In the genomic region with DNA sequence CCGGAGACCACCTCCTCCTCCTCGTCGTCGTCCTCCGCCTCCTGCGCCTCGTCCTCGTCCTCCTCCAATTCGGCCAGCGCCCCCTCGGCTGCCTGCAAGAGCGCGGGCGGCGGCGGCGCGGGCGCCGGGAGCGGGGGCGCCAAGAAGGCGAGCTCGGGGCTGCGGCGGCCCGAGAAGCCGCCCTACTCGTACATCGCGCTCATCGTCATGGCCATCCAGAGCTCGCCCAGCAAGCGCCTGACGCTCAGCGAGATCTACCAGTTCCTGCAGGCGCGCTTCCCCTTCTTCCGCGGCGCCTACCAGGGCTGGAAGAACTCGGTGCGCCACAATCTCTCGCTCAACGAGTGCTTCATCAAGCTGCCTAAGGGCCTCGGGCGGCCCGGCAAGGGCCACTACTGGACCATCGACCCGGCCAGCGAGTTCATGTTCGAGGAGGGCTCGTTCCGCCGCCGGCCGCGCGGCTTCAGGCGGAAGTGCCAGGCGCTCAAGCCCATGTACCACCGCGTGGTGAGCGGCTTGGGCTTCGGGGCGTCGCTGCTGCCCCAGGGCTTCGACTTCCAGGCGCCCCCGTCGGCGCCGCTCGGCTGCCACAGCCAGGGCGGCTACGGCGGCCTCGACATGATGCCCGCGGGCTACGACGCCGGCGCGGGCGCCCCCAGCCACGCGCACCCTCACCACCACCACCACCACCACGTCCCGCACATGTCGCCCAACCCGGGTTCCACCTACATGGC, we compare ENCODE assay signal across 8 cellular contexts. TPM values are rescaled to one million over a fixed set of nuclear protein-coding genes. Genes with fewer than 3 reads are reported as not detected.
DNase-seq lines count a peak whose midpoint lies in the region; ATAC-seq and TF ChIP-seq lines count a peak whose summit lies in the region.

No MANE protein-coding gene starts in this region.

- no peaks in the 10 kb centered on the region for H3K9me3 ChIP-seq in T-helper 17 cell (ENCODE audit: control insufficient read depth, low read length, poor library complexity, severe bottlenecking)
- no peaks in the 10 kb centered on the region for H3K9me3 ChIP-seq in parathyroid adenoma (ENCODE audit: control insufficient read depth, low read length)

- H3K27ac ChIP-seq in parathyroid adenoma: no peak overlapping the region

- peaks cover 15% of the 10 kb centered on the region for H3K36me3 Mint-ChIP-seq in T-helper 17 cell (ENCODE audit: low read depth)

- H3K4me1 ChIP-seq in parathyroid adenoma: no peaks in the 10 kb centered on the region

- H3K4me3 Mint-ChIP-seq in T-helper 17 cell: peak overlapping the region; percentile 88

- H3K79me2 ChIP-seq in parathyroid adenoma: no peaks in the 10 kb centered on the region

- H3K36me3 ChIP-seq in parathyroid adenoma (ENCODE audit: control insufficient read depth, insufficient read depth, low read length): no peaks in the 10 kb centered on the region

- H3K9ac ChIP-seq in parathyroid adenoma: no peak overlapping the region

- peaks cover 17% of the 10 kb centered on the region for H3K27me3 ChIP-seq in parathyroid adenoma (ENCODE audit: control insufficient read depth, insufficient read depth, low read length)

- DNase-seq in HCEC 1CT: peak; percentile 44
- DNase-seq in T-helper 17 cell: no peak
- peak; percentile 61 for DNase-seq in fibroblast of mammary gland (ENCODE audit: low read depth)
- no peak for DNase-seq in HuH-7.5 (ENCODE audit: low spot score)
- no peak for DNase-seq in stimulated activated CD4-positive, alpha-beta T cell treated with anti-CD3 and anti-CD28 coated beads, Interleukin-4, amount 100 ng/mL, for 4 hours
- no peak for DNase-seq in Ammon's horn (ENCODE audit: low spot score)

- H2AFZ ChIP-seq in parathyroid adenoma: peak overlapping the region; percentile 56

- H3K4me2 ChIP-seq in parathyroid adenoma (ENCODE audit: low read length): peak overlapping the region; percentile 53

- H3K27ac Mint-ChIP-seq in T-helper 17 cell: no peak overlapping the region

- H3K4me3 ChIP-seq in fibroblast of mammary gland (ENCODE audit: control insufficient read depth, low read depth, low read length) (peak overlapping the region; percentile 55), parathyroid adenoma (ENCODE audit: low read depth, low read length) (peak overlapping the region; percentile 34)

- ATAC-seq in T-helper 17 cell (peak; percentile 48), HG03565 (IDR thresholded peaks at IDR 0.05; ENCODE audit: unreplicated experiment) (no peak)

- H3K4me1 Mint-ChIP-seq in T-helper 17 cell: peaks cover 17% of the 10 kb centered on the region

- H3K27me3 Mint-ChIP-seq in T-helper 17 cell: peaks cover 71% of the 10 kb centered on the region

- TF ChIP-seq CTCF in fibroblast of mammary gland (conservative IDR thresholded peaks at IDR 0.05; ENCODE audit: control insufficient read depth, insufficient read depth, low read depth, low read length) (no peak), parathyroid adenoma (IDR thresholded peaks at IDR 0.05) (no peak)

RNA-seq across cellular contexts. Expression of a gene that starts 0.9 kb away (rescaled TPM):
- not detected for total RNA-seq in T-helper 17 cell

Comparison
In these comparisons a context has a peak if more than half of its experiments do, and no peak if none do; other contexts are left out.
1. DNase-seq: peak in HCEC 1CT (single experiment) and fibroblast of mammary gland (single experiment); none in T-helper 17 cell (0 of 3), HuH-7.5 (single experiment), stimulated activated CD4-positive, alpha-beta T cell treated with anti-CD3 and anti-CD28 coated beads, Interleukin-4, amount 100 ng/mL, for 4 hours (0 of 2) and Ammon's horn (single experiment).